In the genomic region with DNA sequence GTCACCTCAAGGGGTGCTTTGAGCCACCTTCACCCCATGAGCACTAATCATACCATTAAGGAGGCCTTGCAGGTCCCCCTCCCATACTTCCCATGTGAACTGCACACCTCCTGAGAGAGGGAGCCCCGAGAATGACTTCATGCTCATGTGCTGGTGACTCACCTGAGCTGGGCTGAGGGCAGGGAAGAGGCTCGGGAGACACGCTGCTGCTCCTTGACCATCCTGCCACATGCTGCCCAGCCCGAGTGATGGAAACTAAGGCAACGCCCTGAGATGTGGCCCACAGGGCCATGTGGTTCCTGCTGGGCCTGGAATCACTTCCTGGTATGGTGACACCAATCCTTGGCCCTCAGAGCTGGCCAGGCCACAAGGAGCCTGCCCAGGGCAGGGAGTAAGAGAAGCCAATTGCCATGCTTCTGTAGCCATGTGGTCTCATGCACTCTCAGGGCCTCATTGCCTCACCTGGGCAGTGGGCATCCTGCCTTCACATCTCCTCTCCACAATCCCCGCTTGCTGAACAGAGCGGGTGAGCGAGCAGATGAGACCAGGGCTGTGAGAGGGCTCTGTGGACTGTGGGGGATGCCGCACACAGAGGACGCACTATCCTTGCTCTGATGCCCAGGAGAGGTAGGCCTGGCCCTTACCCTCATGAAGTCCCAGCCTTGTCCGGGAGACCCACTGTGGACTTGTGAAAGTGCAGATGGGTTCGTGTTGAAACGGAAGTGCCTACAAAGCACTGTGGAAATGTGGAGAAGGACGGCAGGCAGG, we compare ENCODE assay signal across 15 cellular contexts. TPM values are rescaled to one million over a fixed set of nuclear protein-coding genes. Genes with fewer than 3 reads are reported as not detected.
DNase-seq lines count a peak whose midpoint lies in the region; TF ChIP-seq lines count a peak whose summit lies in the region.
"Had no signal": no experiment of that assay in that cellular context is flagged by ENCODE, and none has a peak within 500 bp of the region (broad histone marks: within the 10 kb centered on the region; RNA-seq: fewer than 3 reads in every experiment).

No MANE protein-coding gene starts in this region.

- H3K4ac ChIP-seq in mesenchymal stem cell (ENCODE audit: low read depth in 1 of 2, low read length in 2 of 2), result no peak overlapping the region

- no peak overlapping the region for H2BK15ac ChIP-seq in mesenchymal stem cell (ENCODE audit: low read depth, poor library complexity, severe bottlenecking)

- no peak overlapping the region for H3K23ac ChIP-seq in mesenchymal stem cell (ENCODE audit: low read length in 2 of 2)

- H3K9me3 ChIP-seq in mesenchymal stem cell (ENCODE audit: control insufficient read depth, low read length), result no peaks in the 10 kb centered on the region

- H4K91ac ChIP-seq in mesenchymal stem cell (ENCODE audit: low read length), result no peak overlapping the region

- H2BK120ac ChIP-seq in mesenchymal stem cell (ENCODE audit: low read depth, low read length), result no peak overlapping the region

- no peak overlapping the region for H3K14ac ChIP-seq in mesenchymal stem cell (ENCODE audit: low read length in 2 of 2)

- no peak overlapping the region for H3K4me2 ChIP-seq in mesenchymal stem cell (ENCODE audit: low read length, poor library complexity, severe bottlenecking)

- H2BK12ac ChIP-seq in mesenchymal stem cell (ENCODE audit: low read length in 2 of 2), result peak overlapping the region in 1 of 2 experiments; percentile 23

- no peaks in the 10 kb centered on the region for H3K36me3 ChIP-seq in brain microvascular endothelial cell (replicated peaks)
- no peaks in the 10 kb centered on the region for H3K36me3 ChIP-seq in mesenchymal stem cell (ENCODE audit: control insufficient read depth in 1 of 2, insufficient read depth in 2 of 2, low read depth in 1 of 2, low read length in 2 of 2)
- H3K36me3 ChIP-seq: heart right ventricle had no signal

- in situ Hi-C loops in brain microvascular endothelial cell (cut with HindIII; ENCODE audit: low pct_ligation_motif_present, low sequenced_read_pairs), result no loop called here

- TF ChIP-seq CTCF in brain microvascular endothelial cell (IDR thresholded peaks at IDR 0.05; ENCODE audit: low read depth, low read length, missing control alignments), result no peak

- H3K79me1 ChIP-seq in mesenchymal stem cell (replicated peaks; ENCODE audit: low read length, poor library complexity, severe bottlenecking), result no peaks in the 10 kb centered on the region

- H2AK5ac ChIP-seq in mesenchymal stem cell (ENCODE audit: low read length, severe bottlenecking), result no peak overlapping the region

- H2BK5ac ChIP-seq in mesenchymal stem cell (ENCODE audit: low read depth, low read length, poor library complexity, severe bottlenecking), result no peak overlapping the region

- DNase-seq in Daoy (ENCODE audit: low read depth) (peak; percentile 57), HT1080 (ENCODE audit: low read depth) (peak; percentile 80), brain microvascular endothelial cell (peak; percentile 14), mesenchymal stem cell (peak; percentile 50), nucleus accumbens (lab: John Stamatoyannopoulos, UW) (no peak), cerebellar nuclear complex (lab: John Stamatoyannopoulos, UW) (no peak), midbrain (lab: John Stamatoyannopoulos, UW) (no peak)
- no peak for DNase-seq in stimulated activated CD8-positive, alpha-beta memory T cell treated with anti-CD3 and anti-CD28 coated beads, Interleukin-4, amount 100 ng/mL, for 48 hours
- DNase-seq: CD4-positive, CD25-positive, alpha-beta regulatory T cell; heart right ventricle; KBM-7; left ventricle myocardium superior; NCI-H510A treated with DMSO at 0.1 percent for 48 hours; stimulated activated naive CD8-positive, alpha-beta T cell treated with anti-CD3 and anti-CD28 coated beads, Interleukin-15, Interleukin-2, amounts not matched to agents 100 U/mL and 50 U/mL, for 24 hours; T-helper 2 cell had no signal

- no peaks in the 10 kb centered on the region for H3K27me3 ChIP-seq in brain microvascular endothelial cell (replicated peaks)
- no peaks in the 10 kb centered on the region for H3K27me3 ChIP-seq in mesenchymal stem cell (ENCODE audit: control insufficient read depth in 1 of 2, insufficient read depth in 1 of 2, low read length in 2 of 2)
- H3K27me3 ChIP-seq: heart right ventricle had no signal

- no peak overlapping the region for H4K8ac ChIP-seq in mesenchymal stem cell (ENCODE audit: low read length)

- H3K4me1 ChIP-seq in mesenchymal stem cell (ENCODE audit: control insufficient read depth, insufficient read depth, low read depth, low read length), result peaks cover 19% of the 10 kb centered on the region

- H3K9ac ChIP-seq in mesenchymal stem cell (ENCODE audit: low read length), result no peak overlapping the region

- H3K27ac ChIP-seq in brain microvascular endothelial cell (no peak overlapping the region), mesenchymal stem cell (ENCODE audit: low read length, poor library complexity, severe bottlenecking) (no peak overlapping the region)
- H3K27ac ChIP-seq: heart right ventricle had no signal

- 91% methylated on average over 14 of the region's 14 CpGs for WGBS in mesenchymal stem cell

- H3K4me3 ChIP-seq in brain microvascular endothelial cell (ENCODE audit: low read depth, low read length), result no peak overlapping the region
- no peak overlapping the region for H3K4me3 ChIP-seq in mesenchymal stem cell (ENCODE audit: insufficient read depth in 1 of 2, low read depth in 1 of 2, low read length in 2 of 2)
- H3K4me3 ChIP-seq: heart right ventricle had no signal

- H3K18ac ChIP-seq in mesenchymal stem cell (ENCODE audit: low read depth in 1 of 2, low read length in 2 of 2), result no peak overlapping the region

- no peak overlapping the region for H2AFZ ChIP-seq in mesenchymal stem cell (ENCODE audit: low read depth, low read length)

RNA-seq across cellular contexts. Expression of a gene that starts 18.3 kb away (rescaled TPM):
- 28.1 and 33.2 TPM in 2 replicates for total RNA-seq in Daoy (2014; rRNA removed; shearing (Covaris generic))
- 65.0 and 86.7 TPM in 2 replicates for total RNA-seq in HT1080 (2014; rRNA removed; shearing (Covaris generic))
- polyA plus RNA-seq in HT1080 (2015; cell fraction: cytosol; rRNA removed), result 110 and 112 TPM in 2 replicates
- polyA plus RNA-seq in HT1080 (2015; cell fraction: nucleus; rRNA removed), result 81.6 and 86.9 TPM in 2 replicates
- 49.4 TPM for polyA plus RNA-seq in mesenchymal stem cell (2013, experiment 1 of 2)
- polyA plus RNA-seq in mesenchymal stem cell (2013, experiment 2 of 2), result 50.7 TPM

Comparison
In these comparisons a context has a peak if more than half of its experiments do, and no peak if none do; other contexts are left out.
1. DNase-seq: peak in Daoy (single experiment), HT1080 (single experiment), brain microvascular endothelial cell (single experiment) and mesenchymal stem cell (single experiment); none in stimulated activated CD8-positive, alpha-beta memory T cell treated with anti-CD3 and anti-CD28 coated beads, Interleukin-4, amount 100 ng/mL, for 48 hours (single experiment), nucleus accumbens (0 of 56), cerebellar nuclear complex (0 of 2) and midbrain (single experiment).